8 cellular contexts compared by ENCODE assay signal in the genomic region with DNA sequence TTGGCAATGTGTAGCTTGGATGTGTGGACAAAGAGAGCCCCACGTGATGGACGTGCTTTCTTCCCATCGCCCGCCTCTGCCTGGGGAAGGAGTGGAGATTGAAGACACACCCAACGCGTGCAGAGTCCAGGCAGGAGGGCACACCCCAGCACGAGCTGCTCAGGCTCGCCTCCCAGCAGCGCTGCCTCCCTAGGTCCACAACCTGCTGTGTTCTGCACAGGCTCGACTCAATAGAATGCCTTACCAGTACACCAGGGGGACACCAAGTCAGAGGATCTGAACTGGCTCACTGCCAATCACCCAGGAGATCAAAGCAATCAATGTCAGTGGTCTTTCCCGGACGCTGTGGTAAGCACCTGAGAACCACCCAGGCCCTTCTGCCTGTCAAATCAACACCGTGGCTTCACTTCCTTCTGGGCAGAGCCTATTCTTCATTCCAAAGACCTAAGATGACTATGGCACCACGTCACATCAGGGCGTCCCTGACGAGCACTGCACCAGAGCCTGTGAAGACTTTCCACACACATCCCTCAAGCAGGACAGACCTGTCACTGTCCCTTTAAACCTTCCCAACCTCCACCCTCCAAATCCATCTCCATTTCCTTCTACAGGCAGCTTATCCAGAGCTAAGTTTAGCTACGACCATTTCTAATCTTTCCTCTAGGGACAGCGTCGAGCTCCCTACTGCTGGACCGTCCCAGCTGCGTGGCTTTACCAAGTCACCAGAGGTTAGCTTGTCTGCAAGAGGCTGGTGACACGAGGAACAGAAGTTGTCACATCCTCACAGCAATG.
DNase-seq lines count a peak whose midpoint lies in the region; TF ChIP-seq lines count a peak whose summit lies in the region.

No MANE protein-coding gene starts in this region.

- H3K9me3 ChIP-seq in mammary epithelial cell (replicated peaks; ENCODE audit: insufficient read depth, low read length) (no peaks in the 10 kb centered on the region), subcutaneous abdominal adipose tissue (ENCODE audit: control insufficient read depth in 5 of 5, low read length in 5 of 5) (no peaks in the 10 kb centered on the region)

- WGBS in mammary epithelial cell (ENCODE audit: low coverage, missing lambda C conversion rate) = 87% methylated on average over 12 of the region's 22 CpGs

- POLR2A ChIA-PET in AG04449 (lab: Yijun Ruan, JAX) = no interaction called here

- H3K79me2 ChIP-seq in mammary epithelial cell (ENCODE audit: insufficient read depth, low read length) = peaks cover 42% of the 10 kb centered on the region

- no peaks in the 10 kb centered on the region for H4K20me1 ChIP-seq in mammary epithelial cell (ENCODE audit: insufficient read depth, low read length)

- intact Hi-C loops in mammary epithelial cell (cut with micrococcal nuclease) = no loop called here

- no peak overlapping the region for H2AFZ ChIP-seq in mammary epithelial cell (ENCODE audit: low read depth, low read length)

- H3K4me1 ChIP-seq in mammary epithelial cell (ENCODE audit: insufficient read depth, low read length) (peaks cover 43% of the 10 kb centered on the region), subcutaneous abdominal adipose tissue (ENCODE audit: control insufficient read depth in 5 of 5, insufficient read depth in 5 of 5, low read length in 5 of 5) (peaks cover 17 to 69% (median 65%) of the 10 kb centered on the region in 5 donors)

- H3K27ac ChIP-seq in mammary epithelial cell (ENCODE audit: insufficient read depth, low read depth, low read length) = no peak overlapping the region
- H3K27ac ChIP-seq in layer of hippocampus (ENCODE audit: low read depth, low read length) = peak overlapping the region; percentile 75
- H3K27ac ChIP-seq in subcutaneous abdominal adipose tissue (ENCODE audit: low read depth, low read length) = peak overlapping the region; percentile 56

- peak; percentile 56 for TF ChIP-seq CTCF in AG04449 (IDR thresholded peaks at IDR 0.05; ENCODE audit: insufficient read depth, low read length, missing control alignments)
- peak; percentile 50 for TF ChIP-seq CTCF in GM12873 (IDR thresholded peaks at IDR 0.05; ENCODE audit: insufficient read depth, low read depth, low read length, missing control alignments)
- TF ChIP-seq CTCF in mammary epithelial cell (conservative IDR thresholded peaks at IDR 0.05 in 1 of 2, IDR thresholded peaks at IDR 0.05 in 1 of 2; ENCODE audit: extremely low read depth in 1 of 2, insufficient read depth in 1 of 2, low read depth in 1 of 2, low read length in 2 of 2) = peak; percentile 40 to 46

- CTCF ChIA-PET in AG04449 (lab: Yijun Ruan, JAX) (interaction anchor here (0.9 to 2.1 kb wide), 7 partner anchors 9 to 46 kb away, joined by 3 to 8 read pairs (median 6); no protein-coding TSS in a partner anchor), mammary epithelial cell (lab: Charles Lee; ENCODE audit: low non-redundant PET) (interaction anchor here (0.6 kb wide), 1 partner anchor 236 kb away, joined by 7 read pairs; no protein-coding TSS in a partner anchor)

- in situ Hi-C loops in mammary epithelial cell (cut with MboI; ENCODE audit: low sequenced_read_pairs in 2 of 2) = no loop called here

- BruUV-seq in mammary epithelial cell (replicated peaks; lab: Mats Ljungman, UMichigan) = no TSS peak

- H3K9ac ChIP-seq in mammary epithelial cell (ENCODE audit: insufficient read depth, low read length) (no peak overlapping the region), subcutaneous abdominal adipose tissue (ENCODE audit: low read length in 5 of 5) (no peak overlapping the region)

- no peak overlapping the region for H3K4me2 ChIP-seq in mammary epithelial cell (ENCODE audit: insufficient read depth, low read depth, low read length)

- dilution Hi-C loops in mammary epithelial cell (cut with HindIII; ENCODE audit: low sequenced_read_pairs) = loop anchor here (5.0 to 10.0 kb wide), 2 partner anchors 52 to 165 kb away; no protein-coding TSS in a partner anchor

- no peaks in the 10 kb centered on the region for H3K27me3 ChIP-seq in mammary epithelial cell (ENCODE audit: insufficient read depth, low read length)
- H3K27me3 ChIP-seq in layer of hippocampus (ENCODE audit: control insufficient read depth, insufficient read depth, low read length) = no peaks in the 10 kb centered on the region
- no peaks in the 10 kb centered on the region for H3K27me3 ChIP-seq in subcutaneous abdominal adipose tissue (ENCODE audit: control insufficient read depth in 5 of 5, insufficient read depth in 4 of 5, low read length in 5 of 5)

- H3K4me3 ChIP-seq in AG04449 (ENCODE audit: low read depth, low read length) (no peak overlapping the region), mammary epithelial cell (replicated peaks in 1 of 3; ENCODE audit: insufficient read depth in 1 of 3, low read depth in 2 of 3, low read length in 3 of 3) (no peak overlapping the region), subcutaneous abdominal adipose tissue (ENCODE audit: low read depth in 1 of 5, low read length in 5 of 5) (peak overlapping the region in 2 of 5 donors; percentile 25 to 31)

- H3K36me3 ChIP-seq in mammary epithelial cell (ENCODE audit: insufficient read depth, low read length) = peaks cover 2% of the 10 kb centered on the region
- H3K36me3 ChIP-seq in subcutaneous abdominal adipose tissue (ENCODE audit: control insufficient read depth in 5 of 5, insufficient read depth in 5 of 5, low read length in 5 of 5) = no peaks in the 10 kb centered on the region

- DNase-seq in AG04449 (ENCODE audit: low read depth, low spot score) (no peak), NCI-H510A (lab: John Stamatoyannopoulos, UW) (peak; percentile 47), mammary epithelial cell (no peak), T-helper 9 cell (no peak), NK-92 (lab: John Stamatoyannopoulos, UW; ENCODE audit: unreplicated experiment) (no peak)
